ENCODE assay signal across 27 cellular contexts in the genomic region with DNA sequence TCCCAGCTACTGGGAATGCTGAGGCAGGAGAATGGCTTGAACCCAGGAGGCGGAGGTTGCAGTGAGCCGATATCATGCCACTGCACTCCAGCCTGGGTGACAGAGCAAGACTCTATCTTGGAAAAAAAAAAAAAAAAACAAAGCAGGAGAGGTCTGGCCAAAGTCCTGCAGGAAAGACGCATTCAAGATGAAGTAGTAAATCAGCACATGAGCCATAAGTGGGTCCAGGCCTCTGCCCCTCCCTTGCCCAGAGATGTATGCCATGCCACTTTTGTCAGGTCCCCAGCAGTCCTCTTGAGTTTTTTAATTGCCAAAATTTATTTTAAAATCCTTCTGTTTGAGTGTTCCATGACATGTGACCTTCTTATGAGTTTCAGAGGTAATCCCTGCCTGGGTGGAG. TPM values are rescaled to one million over a fixed set of nuclear protein-coding genes. Genes with fewer than 3 reads are reported as not detected.
A peak's percentile ranks its signal among the peaks of the same experiment; 100 is the strongest.
DNase-seq lines count a peak whose midpoint lies in the region; ATAC-seq, FAIRE-seq and TF ChIP-seq lines count a peak whose summit lies in the region.
"Had no signal": no experiment of that assay in that cellular context is flagged by ENCODE, and none has a peak within 500 bp of the region (broad histone marks: within the 10 kb centered on the region; RNA-seq: fewer than 3 reads in every experiment).

No MANE protein-coding gene starts in this region.

- peak overlapping the region in 1 of 2 experiments; percentile 69; a peak in 1 of 4 replicates for H3K9ac ChIP-seq in K562 (ENCODE audit: insufficient read depth in 1 of 2, low read depth in 2 of 2, low read length in 2 of 2)
- H3K9ac ChIP-seq: SK-N-SH had no signal

- TF ChIP-seq RAD21 in K562 (CRISPR knock-in tag; conservative IDR thresholded peaks at IDR 0.05 in 1 of 2, IDR thresholded peaks at IDR 0.05 in 1 of 2), result no peak

- no peak for FAIRE-seq in K562 (lab: Jason Lieb, UNC)
- FAIRE-seq: A549 had no signal

- BruUV-seq in K562 (replicated peaks; lab: Mats Ljungman, UMichigan), result no TSS peak

- no peak for TF ChIP-seq CTCF in left ventricle myocardium inferior (IDR thresholded peaks at IDR 0.05; ENCODE audit: borderline replicate concordance)
- TF ChIP-seq CTCF in K562 (IDR thresholded peaks at IDR 0.05 in 2 of 3, conservative IDR thresholded peaks at IDR 0.05 in 1 of 3; ENCODE audit: insufficient read depth in 2 of 3, low read depth in 1 of 3, low read length in 3 of 3), result no peak
- no peak for TF ChIP-seq CTCF in mucosa of descending colon (IDR thresholded peaks at IDR 0.05)
- no peak for TF ChIP-seq CTCF in uterus (IDR thresholded peaks at IDR 0.05)

- no peak overlapping the region for H3K4me2 ChIP-seq in K562 (ENCODE audit: insufficient read depth, low read length)
- H3K4me2 ChIP-seq: A549, SK-N-SH had no signal

- H3K4me1 ChIP-seq in left ventricle myocardium inferior, result no peaks in the 10 kb centered on the region
- H3K4me1 ChIP-seq in K562 (replicated peaks in 1 of 2; ENCODE audit: control insufficient read depth in 2 of 2, insufficient read depth in 2 of 2, low read length in 2 of 2), result peaks cover 20 to 25% of the 10 kb centered on the region in 2 experiments
- H3K4me1 ChIP-seq in mucosa of descending colon (ENCODE audit: low read depth), result peaks cover 10% of the 10 kb centered on the region
- no peaks in the 10 kb centered on the region for H3K4me1 ChIP-seq in uterus
- H3K4me1 ChIP-seq: A549 had no signal

- H3K27ac ChIP-seq in left ventricle myocardium inferior (replicated peaks) (peak overlapping the region; percentile 43), K562 (ENCODE audit: extremely low read depth, low read depth, low read length) (no peak overlapping the region), uterus (peak overlapping the region; percentile 17 to 38)
- H3K27ac ChIP-seq: A549, brain microvascular endothelial cell, epithelial cell of prostate had no signal

- H3K36me3 ChIP-seq in left ventricle myocardium inferior (no peaks in the 10 kb centered on the region), K562 (ENCODE audit: control insufficient read depth, insufficient read depth, low read length) (no peaks in the 10 kb centered on the region), mucosa of descending colon (ENCODE audit: low read depth) (no peaks in the 10 kb centered on the region), uterus (no peaks in the 10 kb centered on the region)
- H3K36me3 ChIP-seq: brain microvascular endothelial cell had no signal

- intact Hi-C loops in left ventricle myocardium inferior (cut with micrococcal nuclease) (no loop called here), left cardiac atrium (cut with DNase I) (no loop called here), K562 (cut with micrococcal nuclease) (no loop called here), mucosa of descending colon (cut with DNase I, micrococcal nuclease) (no loop called here), uterus (cut with DNase I; ENCODE audit: low total_unique reads) (no loop called here)

- DNase-seq in left ventricle myocardium inferior (no peak), left cardiac atrium (no peak), K562 (ENCODE audit: extremely low read depth in 1 of 4, low spot score in 3 of 4) (no peak), mucosa of descending colon (no peak), uterus (no peak), activated gamma-delta T cell (lab: John Stamatoyannopoulos, UW) (no peak), NCI-H748 (lab: John Stamatoyannopoulos, UW; ENCODE audit: unreplicated experiment) (no peak)
- DNase-seq: activated CD4-positive, alpha-beta T cell treated with anti-CD3 and anti-CD28 coated beads for 36 hours; activated CD8-positive, alpha-beta memory T cell treated with anti-CD3 and anti-CD28 coated beads for 24 hours; activated gamma-delta T cell treated with Interleukin-2 at 50 U/mL for 16 hours; brain microvascular endothelial cell; effector CD4-positive, alpha-beta T cell; GDM1; naive B cell; NCI-H1105 treated with DMSO at 0.1 percent for 48 hours; NCI-H2081; NCI-H2227 treated with DMSO at 0.1 percent for 48 hours; NCI-H69; stimulated activated CD4-positive, alpha-beta T cell treated with anti-CD3 and anti-CD28 coated beads, Interleukin-1b, Interleukin-23, amount 100 ng/mL, for 48 hours; stimulated activated CD8-positive, alpha-beta memory T cell treated with anti-CD3 and anti-CD28 coated beads, Interleukin-4, amount 100 ng/mL, for 48 hours; T-helper 2 cell; trophoblast cell had no signal

- in situ Hi-C loops in K562 (cut with MboI), result no loop called here

- H3K4me3 ChIP-seq in left ventricle myocardium inferior, result no peak overlapping the region
- no peak overlapping the region for H3K4me3 ChIP-seq in K562
- H3K4me3 ChIP-seq in mucosa of descending colon, result no peak overlapping the region
- H3K4me3 ChIP-seq in uterus, result no peak overlapping the region
- H3K4me3 ChIP-seq: A549, skin epidermis had no signal

- WGBS in K562 (ENCODE audit: insufficient coverage, low coverage, missing lambda C conversion rate), result 46% methylated on average over 3 of the region's 3 CpGs

- POLR2A ChIA-PET in K562 (lab: Yijun Ruan, JAX), result interaction anchor here (0.8 to 22.9 kb wide), 6 partner anchors 11 to 42 kb away, joined by 5 to 464 read pairs (median 38); partner anchors contain the start of gene PHF19

- no peaks in the 10 kb centered on the region for H3K79me2 ChIP-seq in K562 (ENCODE audit: control insufficient read depth, insufficient read depth, low read length)

- TF ChIP-seq POLR2A in K562 (conservative IDR thresholded peaks at IDR 0.05), result no peak
- TF ChIP-seq POLR2A in uterus (IDR thresholded peaks at IDR 0.05), result no peak

- H2AFZ ChIP-seq in K562 (ENCODE audit: low read depth, low read length), result peak overlapping the region; percentile 36

- H3K9me3 ChIP-seq in left ventricle myocardium inferior (replicated peaks), result no peaks in the 10 kb centered on the region
- no peaks in the 10 kb centered on the region for H3K9me3 ChIP-seq in K562 (replicated peaks; ENCODE audit: control insufficient read depth, insufficient read depth, low read depth, low read length)
- H3K9me3 ChIP-seq in mucosa of descending colon, result no peaks in the 10 kb centered on the region
- H3K9me3 ChIP-seq in uterus, result no peaks in the 10 kb centered on the region
- H3K9me3 ChIP-seq: A549, SK-N-SH had no signal

- no peaks in the 10 kb centered on the region for H4K20me1 ChIP-seq in K562 (replicated peaks; ENCODE audit: control insufficient read depth, insufficient read depth, low read length)

- ATAC-seq in left cardiac atrium (no peak), K562 (no peak), mucosa of descending colon (peak; percentile 85), GM21619 (IDR thresholded peaks at IDR 0.05; ENCODE audit: unreplicated experiment) (no peak)
- ATAC-seq: activated CD4-positive, alpha-beta T cell treated with anti-CD3 and anti-CD28 coated beads for 36 hours had no signal

- no peaks in the 10 kb centered on the region for H3K9me1 ChIP-seq in K562 (ENCODE audit: control insufficient read depth, insufficient read depth, low read length)

- H3K27me3 ChIP-seq in left ventricle myocardium inferior (ENCODE audit: low read depth) (peaks cover 7% of the 10 kb centered on the region), K562 (ENCODE audit: control insufficient read depth in 2 of 2, insufficient read depth in 2 of 2, low read length in 2 of 2) (no peaks in the 10 kb centered on the region), uterus (no peaks in the 10 kb centered on the region)
- H3K27me3 ChIP-seq: brain microvascular endothelial cell had no signal

- no peak for TF ChIP-seq EP300 in K562 (IDR thresholded peaks at IDR 0.05; ENCODE audit: low read length)

- CTCF ChIA-PET in K562 (lab: Yijun Ruan, JAX; ENCODE audit: low intra/inter-chr PET ratio), result no interaction called here

RNA-seq across cellular contexts. Expression of gene PHF19, which starts 8.5 kb away (rescaled TPM):
- total RNA-seq in left ventricle myocardium inferior, result 13.0 TPM
- total RNA-seq in left cardiac atrium, result 10 to 100 TPM; 16.8 to 18.5 TPM
- total RNA-seq in K562 (2011; cell fraction: chromatin; rRNA removed; ENCODE audit: low replicate concordance), result 622 and 1,187 TPM in 2 replicates
- 570 and 625 TPM in 2 replicates for total RNA-seq in K562 (2011; cell fraction: nucleolus; rRNA removed)
- 592 and 663 TPM in 2 replicates for total RNA-seq in K562 (2011; cell fraction: nucleoplasm; rRNA removed)
- total RNA-seq in K562 (2014; rRNA removed), result 255 and 312 TPM in 2 replicates
- total RNA-seq in K562 (2014; rRNA removed; fragmentation: Illumina TruSeq; extraction: Trizol), result 191 and 211 TPM in 2 replicates
- total RNA-seq in K562 (2015; rRNA removed; fragmentation: Illumina TruSeq; extraction: Trizol), result 240 and 241 TPM in 2 replicates
- total RNA-seq in K562 (2021), result 372 and 373 TPM in 2 replicates
- polyA plus RNA-seq in K562 (2011; rRNA removed), result 403 and 414 TPM in 2 replicates
- polyA plus RNA-seq in K562 (2011; cell fraction: cytosol; rRNA removed), result 475 and 721 TPM in 2 replicates
- 1,109 and 1,436 TPM in 2 replicates for polyA plus RNA-seq in K562 (2011; cell fraction: nucleus; rRNA removed)
- 275 and 342 TPM in 2 replicates for polyA plus RNA-seq in K562 (2012)
- polyA plus RNA-seq in K562 (2014; fragmentation: Illumina TruSeq; extraction: Trizol), result 292 and 365 TPM in 2 replicates
- polyA plus RNA-seq in K562 (2014; fragmentation: Nextera tagmentation; extraction: Ambion mirVana), result 100 to 1,000 TPM in 1 of 2 experiments, 10 to 100 TPM in 1; 95.8 to 140 TPM
- 312 TPM in 2 replicates for polyA plus RNA-seq in K562 (2014; rRNA removed)
- polyA minus RNA-seq in K562 (2011; rRNA and poly(A)+ RNA removed), result 333 and 440 TPM in 2 replicates
- polyA minus RNA-seq in K562 (2011; cell fraction: cytosol; rRNA and poly(A)+ RNA removed), result 286 and 300 TPM in 2 replicates
- 297 and 330 TPM in 2 replicates for polyA minus RNA-seq in K562 (2011; cell fraction: nucleus; rRNA and poly(A)+ RNA removed)
- total RNA-seq in mucosa of descending colon, result 10 to 100 TPM in 2 of 3 donors, 1 to 10 TPM in 1; 9.8 to 33.6 (median 26.6) TPM
- 10 to 100 TPM; 12.6 to 76.3 (median 31.8) TPM for total RNA-seq in uterus

RNA-seq across cellular contexts. Expression of gene TRAF1, which starts 41.1 kb away (rescaled TPM):
- total RNA-seq in left ventricle myocardium inferior, result 2.6 TPM
- total RNA-seq in left cardiac atrium, result 1 to 10 TPM; 3.3 to 3.7 TPM
- total RNA-seq in K562 (2011; cell fraction: chromatin; rRNA removed; ENCODE audit: low replicate concordance), result 2.6 and 5.9 TPM in 2 replicates
- 3.0 and 4.3 TPM in 2 replicates for total RNA-seq in K562 (2011; cell fraction: nucleolus; rRNA removed)
- total RNA-seq in K562 (2011; cell fraction: nucleoplasm; rRNA removed), result 2.1 and 2.3 TPM in 2 replicates
- total RNA-seq in K562 (2014; rRNA removed), result not detected in 2 replicates
- total RNA-seq in K562 (2014; rRNA removed; fragmentation: Illumina TruSeq; extraction: Trizol), result 0.04 TPM in 1 of 2 replicates, not detected in the other
- 0.04 TPM in 1 of 2 replicates, not detected in the other for total RNA-seq in K562 (2015; rRNA removed; fragmentation: Illumina TruSeq; extraction: Trizol)
- 0.38 and 0.47 TPM in 2 replicates for total RNA-seq in K562 (2021)
- 0.37 and 1.1 TPM in 2 replicates for polyA plus RNA-seq in K562 (2011; rRNA removed)
- 0.29 and 1.3 TPM in 2 replicates for polyA plus RNA-seq in K562 (2011; cell fraction: cytosol; rRNA removed)
- polyA plus RNA-seq in K562 (2011; cell fraction: nucleus; rRNA removed), result 0.18 and 1.4 TPM in 2 replicates
- 0.13 and 0.18 TPM in 2 replicates for polyA plus RNA-seq in K562 (2012)
- polyA plus RNA-seq in K562 (2014; fragmentation: Illumina TruSeq; extraction: Trizol), result 0.06 and 0.12 TPM in 2 replicates
- polyA plus RNA-seq in K562 (2014; fragmentation: Nextera tagmentation; extraction: Ambion mirVana), result under 1 TPM in 1 of 2 experiments, not detected in 1; 0.01 TPM
- 0.01 and 0.03 TPM in 2 replicates for polyA plus RNA-seq in K562 (2014; rRNA removed)
- 1.3 and 3.1 TPM in 2 replicates for polyA minus RNA-seq in K562 (2011; rRNA and poly(A)+ RNA removed)
- polyA minus RNA-seq in K562 (2011; cell fraction: cytosol; rRNA and poly(A)+ RNA removed), result 0.76 TPM in 1 of 2 replicates, not detected in the other
- 0.89 and 2.3 TPM in 2 replicates for polyA minus RNA-seq in K562 (2011; cell fraction: nucleus; rRNA and poly(A)+ RNA removed)
- total RNA-seq in mucosa of descending colon, result 1 to 10 TPM; 2.9 to 5.5 (median 3.8) TPM
- total RNA-seq in uterus, result 1 to 10 TPM in 2 of 4 donors, under 1 TPM in 2; 0.51 to 8.7 (median 2.6) TPM

RNA-seq across cellular contexts. Expression of gene PSMD5, which starts 42.7 kb away (rescaled TPM):
- total RNA-seq in left ventricle myocardium inferior (16.2 TPM), left cardiac atrium (10 to 100 TPM; 22.5 to 25.9 TPM), K562 (2014; rRNA removed) (51.0 and 55.3 TPM in 2 replicates), K562 (2014; rRNA removed; fragmentation: Illumina TruSeq; extraction: Trizol) (76.3 and 83.0 TPM in 2 replicates), K562 (2015; rRNA removed; fragmentation: Illumina TruSeq; extraction: Trizol) (65.1 and 72.5 TPM in 2 replicates), K562 (2021) (136 and 148 TPM in 2 replicates), mucosa of descending colon (10 to 100 TPM; 30.1 to 46.9 (median 32.3) TPM), uterus (100 to 1,000 TPM in 1 of 4 donors, 10 to 100 TPM in 3; 20.9 to 181 (median 49.0) TPM)
- total RNA-seq in K562 (2011; cell fraction: chromatin; rRNA removed; ENCODE audit: low replicate concordance), result 59.3 and 197 TPM in 2 replicates
- total RNA-seq in K562 (2011; cell fraction: nucleolus; rRNA removed), result 30.2 and 45.4 TPM in 2 replicates
- total RNA-seq in K562 (2011; cell fraction: nucleoplasm; rRNA removed), result 90.6 and 121 TPM in 2 replicates
- polyA plus RNA-seq in K562 (2011; rRNA removed) (107 and 148 TPM in 2 replicates), K562 (2014; fragmentation: Illumina TruSeq; extraction: Trizol) (90.1 and 114 TPM in 2 replicates), K562 (2014; fragmentation: Nextera tagmentation; extraction: Ambion mirVana) (10 to 100 TPM; 46.4 to 60.9 TPM), K562 (2014; rRNA removed) (89.4 and 95.6 TPM in 2 replicates)
- polyA plus RNA-seq in K562 (2011; cell fraction: cytosol; rRNA removed), result 39.0 and 70.9 TPM in 2 replicates
- polyA plus RNA-seq in K562 (2011; cell fraction: nucleus; rRNA removed), result 34.5 and 37.0 TPM in 2 replicates
- polyA plus RNA-seq in K562 (2012), result 54.7 and 61.5 TPM in 2 replicates
- polyA minus RNA-seq in K562 (2011; rRNA and poly(A)+ RNA removed), result 115 and 116 TPM in 2 replicates
- polyA minus RNA-seq in K562 (2011; cell fraction: cytosol; rRNA and poly(A)+ RNA removed), result 48.7 and 58.2 TPM in 2 replicates
- 28.4 and 53.9 TPM in 2 replicates for polyA minus RNA-seq in K562 (2011; cell fraction: nucleus; rRNA and poly(A)+ RNA removed)
